In genomic region chr19:33894787-33895186, GRCh38 we compare ENCODE assay signal across 8 cellular contexts.
"Had no signal": no experiment of that assay in that cellular context is flagged by ENCODE, and none has a peak within 500 bp of the region (broad histone marks: within the 10 kb centered on the region; RNA-seq: fewer than 3 reads in every experiment).

No MANE protein-coding gene starts in this region.

- FAIRE-seq: H1, H54, HTR-8/SVneo, K562 had no signal

- H3K4me2 ChIP-seq: GM23338 had no signal

- H2AFZ ChIP-seq: GM23338 had no signal

- ATAC-seq: GM23338, K562 had no signal

- DNase-seq: H9, HCEC 1CT, IMR-90 had no signal

- H3K4me3 ChIP-seq: GM23338, K562 had no signal
